15 cellular contexts compared by ENCODE assay signal in the genomic region with DNA sequence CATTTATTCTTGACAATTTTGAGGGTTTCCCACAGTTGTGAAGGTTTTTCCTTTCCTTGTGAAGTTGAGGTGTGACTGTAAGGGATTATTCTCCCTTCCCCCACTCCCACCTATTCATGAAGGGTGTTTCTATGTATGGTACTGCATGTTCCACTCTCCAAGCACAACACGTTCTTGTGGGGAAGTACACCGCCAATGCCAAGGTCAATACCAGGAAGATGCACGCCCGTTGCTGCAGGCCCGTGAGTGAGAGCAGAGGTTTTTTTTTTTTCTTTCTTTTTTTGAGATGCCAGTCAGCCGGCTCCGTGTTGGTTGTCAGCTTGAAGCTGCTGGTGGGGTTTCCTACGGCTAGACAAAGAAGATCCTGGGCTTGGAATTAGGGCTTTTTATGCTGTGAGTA.
"Had no signal": no experiment of that assay in that cellular context is flagged by ENCODE, and none has a peak within 500 bp of the region (broad histone marks: within the 10 kb centered on the region; RNA-seq: fewer than 3 reads in every experiment).

No MANE protein-coding gene starts in this region.

- H3K36me3 ChIP-seq: breast epithelium, sigmoid colon, spleen had no signal

- H3K27me3 Mint-ChIP-seq: dendritic cell treated with granulocyte-macrophage colony-stimulating factor and Interleukin-4, amounts not matched to agents 40 ng/mL and 50 ng/mL, for 4 days had no signal

- ATAC-seq: effector memory CD8-positive, alpha-beta T cell; left colon had no signal

- DNase-seq: activated CD4-positive, CD25-positive, alpha-beta regulatory T cell treated with anti-CD3 and anti-CD28 coated beads, Interleukin-2, amount 50 U/mL, for 72 hours; activated naive CD4-positive, alpha-beta T cell; activated naive CD8-positive, alpha-beta T cell treated with anti-CD3 and anti-CD28 coated beads, Interleukin-2, amount 10 ng/mL, durations not matched to agents 7 days and 5 days; anterior cingulate cortex; effector memory CD8-positive, alpha-beta T cell; left colon; mesenchymal stem cell; sigmoid colon; spleen; T-helper 1 cell; T1000 had no signal

- H3K4me3 ChIP-seq: breast epithelium, sigmoid colon had no signal

- H3K9me3 ChIP-seq: breast epithelium, sigmoid colon, spleen had no signal

- H3K4me1 ChIP-seq: breast epithelium, sigmoid colon, spleen had no signal

- H3K4me1 Mint-ChIP-seq: activated naive CD8-positive, alpha-beta T cell treated with anti-CD3 and anti-CD28 coated beads, Interleukin-2, amount 10 ng/mL, durations not matched to agents 7 days and 5 days; nephron had no signal

- H3K27ac ChIP-seq: breast epithelium, sigmoid colon had no signal

- H3K9me3 Mint-ChIP-seq: activated naive CD8-positive, alpha-beta T cell treated with anti-CD3 and anti-CD28 coated beads, Interleukin-2, amount 10 ng/mL, durations not matched to agents 7 days and 5 days; dendritic cell treated with granulocyte-macrophage colony-stimulating factor and Interleukin-4, amounts not matched to agents 40 ng/mL and 50 ng/mL, for 4 days; effector memory CD8-positive, alpha-beta T cell; nephron; stimulated activated naive CD8-positive, alpha-beta T cell treated with anti-CD3 and anti-CD28 coated beads, Interleukin-15, Interleukin-2, amounts not matched to agents 100 ng/mL and 50 ng/mL, for 24 hours had no signal

- H3K27me3 ChIP-seq: breast epithelium, sigmoid colon had no signal

- H3K27ac Mint-ChIP-seq: activated naive CD8-positive, alpha-beta T cell treated with anti-CD3 and anti-CD28 coated beads, Interleukin-2, amount 10 ng/mL, durations not matched to agents 7 days and 5 days; dendritic cell treated with granulocyte-macrophage colony-stimulating factor and Interleukin-4, amounts not matched to agents 40 ng/mL and 50 ng/mL, for 4 days; effector memory CD8-positive, alpha-beta T cell; nephron; stimulated activated naive CD8-positive, alpha-beta T cell treated with anti-CD3 and anti-CD28 coated beads, Interleukin-15, Interleukin-2, amounts not matched to agents 100 ng/mL and 50 ng/mL, for 24 hours had no signal

- H3K36me3 Mint-ChIP-seq: activated naive CD8-positive, alpha-beta T cell treated with anti-CD3 and anti-CD28 coated beads, Interleukin-2, amount 10 ng/mL, durations not matched to agents 7 days and 5 days had no signal

- H3K4me3 Mint-ChIP-seq: activated naive CD8-positive, alpha-beta T cell treated with anti-CD3 and anti-CD28 coated beads, Interleukin-2, amount 10 ng/mL, durations not matched to agents 7 days and 5 days; dendritic cell treated with granulocyte-macrophage colony-stimulating factor and Interleukin-4, amounts not matched to agents 40 ng/mL and 50 ng/mL, for 4 days; effector memory CD8-positive, alpha-beta T cell; nephron; stimulated activated naive CD8-positive, alpha-beta T cell treated with anti-CD3 and anti-CD28 coated beads, Interleukin-15, Interleukin-2, amounts not matched to agents 100 ng/mL and 50 ng/mL, for 24 hours had no signal
